ENCODE assay signal across 8 cellular contexts in genomic region chr15:79310612-79310984, GRCh38. TPM values are rescaled to one million over a fixed set of nuclear protein-coding genes. Genes with fewer than 3 reads are reported as not detected.
DNase-seq lines count a peak whose midpoint lies in the region; ATAC-seq and TF ChIP-seq lines count a peak whose summit lies in the region.

No MANE protein-coding gene starts in this region.

- no peaks in the 10 kb centered on the region for H3K9me3 ChIP-seq in DND-41 (ENCODE audit: insufficient read depth, low read length, severe bottlenecking)
- H3K9me3 ChIP-seq in iPS-20b (ENCODE audit: insufficient read depth, low read depth, low read length) = no peaks in the 10 kb centered on the region

- H2AFZ ChIP-seq in DND-41 (ENCODE audit: low read depth, low read length) = peak overlapping the region; percentile 92

- H3K4me1 Mint-ChIP-seq in activated naive CD8-positive, alpha-beta T cell (ENCODE audit: low read depth) = peaks cover 47% of the 10 kb centered on the region
- peaks cover 47% of the 10 kb centered on the region for H3K4me1 Mint-ChIP-seq in stimulated activated naive CD8-positive, alpha-beta T cell treated with anti-CD3 and anti-CD28 coated beads, Interleukin-15, amount 100 ng/mL, for 72 hours

- no peak overlapping the region for H3K27ac Mint-ChIP-seq in activated naive CD8-positive, alpha-beta T cell
- H3K27ac Mint-ChIP-seq in stimulated activated naive CD8-positive, alpha-beta T cell treated with anti-CD3 and anti-CD28 coated beads, Interleukin-15, amount 100 ng/mL, for 72 hours = peak overlapping the region; percentile 13 to 80

- no peaks in the 10 kb centered on the region for H3K9me3 Mint-ChIP-seq in activated naive CD8-positive, alpha-beta T cell (ENCODE audit: low read depth)
- no peaks in the 10 kb centered on the region for H3K9me3 Mint-ChIP-seq in stimulated activated naive CD8-positive, alpha-beta T cell treated with anti-CD3 and anti-CD28 coated beads, Interleukin-15, amount 100 ng/mL, for 72 hours

- H3K36me3 Mint-ChIP-seq in activated naive CD8-positive, alpha-beta T cell = peaks cover 22% of the 10 kb centered on the region

- CTCF ChIA-PET in RWPE1 (lab: Yijun Ruan, JAX) = interaction anchor here (0.6 kb wide), 1 partner anchor 543 kb away, joined by 3 read pairs; no protein-coding TSS in a partner anchor

- H3K9ac ChIP-seq in DND-41 (ENCODE audit: low read depth, low read length) (peak overlapping the region; percentile 84), iPS-20b (ENCODE audit: low read depth, low read length) (no peak overlapping the region)

- H3K4me2 ChIP-seq in DND-41 (ENCODE audit: insufficient read depth, low read length) = peak overlapping the region; percentile 89

- POLR2A ChIA-PET in RWPE1 (lab: Yijun Ruan, JAX; ENCODE audit: low non-redundant PET) = no interaction called here

- H3K4me3 Mint-ChIP-seq in activated naive CD8-positive, alpha-beta T cell = peak overlapping the region; percentile 87
- H3K4me3 Mint-ChIP-seq in stimulated activated naive CD8-positive, alpha-beta T cell treated with anti-CD3 and anti-CD28 coated beads, Interleukin-15, amount 100 ng/mL, for 72 hours = peak overlapping the region; percentile 86 to 93

- DNase-seq in DND-41 (no peak), LHCN-M2 (ENCODE audit: low read depth) (peak; percentile 26), RWPE1 (ENCODE audit: low spot score) (no peak)
- no peak for DNase-seq in stimulated activated naive CD8-positive, alpha-beta T cell treated with anti-CD3 and anti-CD28 coated beads, Interleukin-15, amount 100 ng/mL, for 72 hours

- H3K27ac ChIP-seq in DND-41 (ENCODE audit: low read length) = no peak overlapping the region
- no peak overlapping the region for H3K27ac ChIP-seq in iPS-20b (ENCODE audit: low read length)
- H3K27ac ChIP-seq in RWPE1 = no peak overlapping the region

- peaks cover 33% of the 10 kb centered on the region for H3K79me2 ChIP-seq in DND-41 (ENCODE audit: insufficient read depth, low read length)

- H3K27me3 Mint-ChIP-seq in activated naive CD8-positive, alpha-beta T cell = peaks cover 5% of the 10 kb centered on the region
- H3K27me3 Mint-ChIP-seq in stimulated activated naive CD8-positive, alpha-beta T cell treated with anti-CD3 and anti-CD28 coated beads, Interleukin-15, amount 100 ng/mL, for 72 hours = peaks cover 33% of the 10 kb centered on the region

- TF ChIP-seq CTCF in DND-41 (IDR thresholded peaks at IDR 0.05; ENCODE audit: borderline replicate concordance, extremely low read depth, low read length, poor library complexity, severe bottlenecking) (no peak), RWPE1 (conservative IDR thresholded peaks at IDR 0.05; ENCODE audit: low read depth) (no peak)

- H3K27me3 ChIP-seq in DND-41 (ENCODE audit: insufficient read depth, low read length, poor library complexity) (no peaks in the 10 kb centered on the region), iPS-20b (ENCODE audit: insufficient read depth, low read length) (peaks cover 50% of the 10 kb centered on the region)

- peak overlapping the region; percentile 47 to 91; a peak in 3 of 4 replicates for H3K4me3 ChIP-seq in DND-41 (ENCODE audit: low read depth in 1 of 2, low read length in 2 of 2)
- H3K4me3 ChIP-seq in iPS-20b (ENCODE audit: low read length) = peak overlapping the region; percentile 79

- ATAC-seq in DND-41 (ENCODE audit: insufficient read depth, low read depth) (peak; percentile 75; the same call in 1 of the 3 replicates), GM21717 (IDR thresholded peaks at IDR 0.05; ENCODE audit: unreplicated experiment) (peak; percentile 34), GM19324 (IDR thresholded peaks at IDR 0.05; ENCODE audit: low FRiP score, unreplicated experiment) (no peak)
- peak; percentile 67 for ATAC-seq in stimulated activated naive CD8-positive, alpha-beta T cell treated with anti-CD3 and anti-CD28 coated beads, Interleukin-15, amount 100 ng/mL, for 72 hours

- H4K20me1 ChIP-seq in DND-41 (ENCODE audit: insufficient read depth, low read length) = peaks cover 4% of the 10 kb centered on the region; the same call in 1 of the 2 replicates

- peaks cover 29% of the 10 kb centered on the region for H3K36me3 ChIP-seq in DND-41 (ENCODE audit: insufficient read depth, low read length)
- H3K36me3 ChIP-seq in iPS-20b (ENCODE audit: insufficient read depth, low read depth, low read length) = peaks cover 26% of the 10 kb centered on the region

- H3K4me1 ChIP-seq in DND-41 (ENCODE audit: insufficient read depth, low read length) (peaks cover 30% of the 10 kb centered on the region), iPS-20b (ENCODE audit: insufficient read depth, low read length) (no peaks in the 10 kb centered on the region)

RNA-seq across cellular contexts. Expression of gene TMED3, which starts 0.3 kb away (rescaled TPM):
- total RNA-seq in LHCN-M2 (2014; rRNA removed) = 126 and 163 TPM in 2 replicates
- polyA plus RNA-seq in LHCN-M2 (2012) = 122 TPM

RNA-seq across cellular contexts. Expression of gene ANKRD34C, which starts 28.1 kb away (rescaled TPM):
- not detected in 2 replicates for total RNA-seq in LHCN-M2 (2014; rRNA removed)
- polyA plus RNA-seq in LHCN-M2 (2012) = not detected
